ENCODE assay signal across 8 cellular contexts in genomic region chr1:96721382-96722160, GRCh38. TPM values are rescaled to one million over a fixed set of nuclear protein-coding genes. Genes with fewer than 3 reads are reported as not detected.
DNase-seq lines count a peak whose midpoint lies in the region; ATAC-seq and TF ChIP-seq lines count a peak whose summit lies in the region.

TSS of gene PTBP2 (plus strand) at chr1:96721784. CDS start at chr1:96721865, 81 bp downstream.

- TF ChIP-seq POLR2A in gastroesophageal sphincter (IDR thresholded peaks at IDR 0.05): peak; percentile 23 to 25

- DNase-seq in GF-D8 (lab: John Stamatoyannopoulos, UW) (peak; percentile 32), H9 (peak; percentile 84), SK-MEL-5 (ENCODE audit: low read depth, low spot score) (peak; percentile 76), substantia nigra (lab: John Stamatoyannopoulos, UW) (peak in 47 of 49 donors; percentile 20 to 98 (median 80))
- DNase-seq in activated naive CD4-positive, alpha-beta T cell treated with Interleukin-2 at 50 U/mL for 16 hours: peak; percentile 86

- H3K4me1 ChIP-seq in H9 (ENCODE audit: insufficient read depth, low read length): peaks cover 4% of the 10 kb centered on the region; the same call in 1 of the 2 replicates
- peaks cover 18% of the 10 kb centered on the region for H3K4me1 ChIP-seq in Loucy (ENCODE audit: insufficient read depth, low read length, poor library complexity, severe bottlenecking)
- peaks cover 0 to 32% (median 4%) of the 10 kb centered on the region in 3 donors for H3K4me1 ChIP-seq in gastroesophageal sphincter
- H3K4me1 ChIP-seq in neutrophil (ENCODE audit: control insufficient read depth in 1 of 2, insufficient read depth in 1 of 2, low read depth in 1 of 2, low read length in 1 of 2): peaks cover 21 to 25% of the 10 kb centered on the region in 2 experiments

- no peak for TF ChIP-seq EP300 in gastroesophageal sphincter (IDR thresholded peaks at IDR 0.05)

- no peak within 1 kb of the TSS for H3T11ph ChIP-seq in H9 (ENCODE audit: low read length)

- peak within 1 kb of the TSS; percentile 99 for H4K8ac ChIP-seq in H9 (replicated peaks; ENCODE audit: insufficient read length, low read depth, low read length)

- no peak within 1 kb of the TSS for H3K23ac ChIP-seq in H9 (ENCODE audit: insufficient read length, low read depth, low read length)

- H2AK5ac ChIP-seq in H9 (ENCODE audit: insufficient read length, low read length): peak within 1 kb of the TSS; percentile 99

- H3K4me3 Mint-ChIP-seq in H9: peak within 1 kb of the TSS; percentile 91 to 97

- H3K79me1 ChIP-seq in H9 (ENCODE audit: insufficient read depth, low read depth, low read length, poor library complexity, severe bottlenecking): peaks cover 3% of the 10 kb centered on the region

- peak within 1 kb of the TSS; percentile 97 for H2BK5ac ChIP-seq in H9 (ENCODE audit: insufficient read length, low read length)

- peaks cover 2 to 3% of the 10 kb centered on the region in 2 experiments; a peak in 3 of 5 replicates for H3K9me3 Mint-ChIP-seq in H9

- peak within 1 kb of the TSS; percentile 97 to 99 (median 99) for H3K27ac Mint-ChIP-seq in H9

- H3K79me2 ChIP-seq in H9 (ENCODE audit: insufficient read depth, low read length) (peaks cover 24% of the 10 kb centered on the region), Loucy (ENCODE audit: insufficient read depth, low read length) (peaks cover 50% of the 10 kb centered on the region)

- H3K36me3 Mint-ChIP-seq in H9 (ENCODE audit: insufficient read depth in 1 of 3, low read depth in 3 of 3): peaks cover 27 to 39% (median 33%) of the 10 kb centered on the region in 3 experiments

- H2AFZ ChIP-seq in H9 (ENCODE audit: low read length): no peak within 1 kb of the TSS
- peak within 1 kb of the TSS; percentile 99 for H2AFZ ChIP-seq in Loucy (ENCODE audit: low read length)

- H3K9me3 ChIP-seq in H9 (ENCODE audit: control insufficient read depth, low read depth, low read length) (no peaks in the 10 kb centered on the region), Loucy (ENCODE audit: insufficient read depth, low read depth, low read length) (no peaks in the 10 kb centered on the region), gastroesophageal sphincter (no peaks in the 10 kb centered on the region), neutrophil (no peaks in the 10 kb centered on the region)

- peak; percentile 93 for ATAC-seq in gastroesophageal sphincter

- H3K9me2 ChIP-seq in Loucy (replicated peaks; ENCODE audit: low read depth, low read length): no peaks in the 10 kb centered on the region

- H3K14ac ChIP-seq in H9 (ENCODE audit: insufficient read depth, low read length): peak within 1 kb of the TSS; percentile 99

- in situ Hi-C loops in SK-MEL-5 (cut with HindIII; ENCODE audit: low pct_unique_long_range_greater_than_20kb, low sequenced_read_pairs): no loop called here

- H3K4ac ChIP-seq in H9 (ENCODE audit: low read depth, low read length): peak within 1 kb of the TSS; percentile 63; the same call in 1 of the 2 replicates

- H2BK20ac ChIP-seq in H9 (ENCODE audit: low read depth, low read length, poor library complexity, severe bottlenecking): no peak within 1 kb of the TSS

- WGBS in H9 (ENCODE audit: extremely low coverage, insufficient read length, low lambda C conversion rate): no CpG with 5 or more reads among the region's 77 CpGs
- WGBS in gastroesophageal sphincter (ENCODE audit: low coverage in 1 of 2), 2 donors: 2% methylated on average over 10 of the region's 77 CpGs; no CpG with 5 or more reads in 1 of the 2 donors

- H3F3A ChIP-seq in Loucy (ENCODE audit: low read depth): no peaks in the 10 kb centered on the region

- peak within 1 kb of the TSS; percentile 94 for H2BK12ac ChIP-seq in H9 (ENCODE audit: insufficient read length, low read depth, low read length)

- peak within 1 kb of the TSS; percentile 91 for H3K18ac ChIP-seq in H9 (ENCODE audit: insufficient read length, low read depth, low read length)

- H3K36me3 ChIP-seq in Loucy (ENCODE audit: insufficient read depth, low read length): 0 out of 2 replicates have a peak, but pooled peaks cover 3% of the 10 kb centered on the region
- peaks cover 0 to 10% of the 10 kb centered on the region in 2 donors for H3K36me3 ChIP-seq in gastroesophageal sphincter
- no peaks in the 10 kb centered on the region for H3K36me3 ChIP-seq in neutrophil

- H3K23me2 ChIP-seq in H9 (ENCODE audit: insufficient read length, low read depth, low read length, poor library complexity, severe bottlenecking): peaks cover 10% of the 10 kb centered on the region

- H3K4me3 ChIP-seq in Loucy (ENCODE audit: low read length, poor library complexity, severe bottlenecking) (peak within 1 kb of the TSS; percentile 100), gastroesophageal sphincter (peak within 1 kb of the TSS; percentile 88 to 95), neutrophil (ENCODE audit: low read depth in 1 of 2, low read length in 1 of 2) (peak within 1 kb of the TSS; percentile 83 to 91)

- H3K27me3 ChIP-seq in H9 (ENCODE audit: insufficient read depth, low read length): no peaks in the 10 kb centered on the region
- H3K27me3 ChIP-seq in Loucy (ENCODE audit: insufficient read depth, low read length, poor library complexity, severe bottlenecking): peaks cover 4% of the 10 kb centered on the region
- H3K27me3 ChIP-seq in gastroesophageal sphincter: no peaks in the 10 kb centered on the region
- H3K27me3 ChIP-seq in neutrophil: no peaks in the 10 kb centered on the region

- no peaks in the 10 kb centered on the region for H3K27me3 Mint-ChIP-seq in H9 (ENCODE audit: low read depth)

- H4K91ac ChIP-seq in H9 (ENCODE audit: insufficient read length, low read depth, low read length): peak within 1 kb of the TSS; percentile 97

- H4K20me1 ChIP-seq in H9 (ENCODE audit: control insufficient read depth, insufficient read depth, insufficient read length): no peaks in the 10 kb centered on the region
- H4K20me1 ChIP-seq in Loucy (ENCODE audit: insufficient read depth, low read length, poor library complexity, severe bottlenecking): peaks cover 40% of the 10 kb centered on the region

- H3K27ac ChIP-seq in H9 (ENCODE audit: insufficient read length, low read depth, low read length): peak within 1 kb of the TSS; percentile 83
- H3K27ac ChIP-seq in gastroesophageal sphincter: peak within 1 kb of the TSS; percentile 92 to 97 (median 96)
- H3K27ac ChIP-seq in neutrophil: peak within 1 kb of the TSS; percentile 87
- peak within 1 kb of the TSS; percentile 100 for H3K27ac ChIP-seq in substantia nigra (ENCODE audit: low read depth, low read length, poor library complexity, severe bottlenecking)

- H3K9ac ChIP-seq in H9 (ENCODE audit: extremely low read depth, insufficient read length, low read length) (peak within 1 kb of the TSS; percentile 98), Loucy (ENCODE audit: low read depth, low read length, poor library complexity, severe bottlenecking) (peak within 1 kb of the TSS; percentile 98)

- TF ChIP-seq CTCF in H9 (conservative IDR thresholded peaks at IDR 0.05): no peak
- no peak for TF ChIP-seq CTCF in Loucy (conservative IDR thresholded peaks at IDR 0.05; ENCODE audit: low read length)
- peak in 3 of 4 experiments; percentile 6 to 31 (median 16) for TF ChIP-seq CTCF in gastroesophageal sphincter (IDR thresholded peaks at IDR 0.05)
- no peak for TF ChIP-seq CTCF in neutrophil (IDR thresholded peaks at IDR 0.05)

- H3K4me2 ChIP-seq in H9 (ENCODE audit: insufficient read depth, insufficient read length, low read length) (peak within 1 kb of the TSS; percentile 100), Loucy (ENCODE audit: low read depth, low read length, poor library complexity, severe bottlenecking) (peak within 1 kb of the TSS; percentile 97)

- peaks cover 25 to 29% of the 10 kb centered on the region in 2 experiments for H3K4me1 Mint-ChIP-seq in H9

- H2BK15ac ChIP-seq in H9 (ENCODE audit: low read depth, low read length): no peak within 1 kb of the TSS

- peak within 1 kb of the TSS; percentile 99 for H4K5ac ChIP-seq in H9 (ENCODE audit: insufficient read length, low read depth, low read length)

- H3K56ac ChIP-seq in H9 (ENCODE audit: insufficient read length, low read depth, low read length): peak within 1 kb of the TSS; percentile 96

- peak within 1 kb of the TSS; percentile 74 for H2BK120ac ChIP-seq in H9 (ENCODE audit: low read depth, low read length, poor library complexity, severe bottlenecking)

RNA-seq across cellular contexts. Expression of gene PTBP2, which starts in this region (rescaled TPM):
- total RNA-seq in H9 (2021): 67.4 and 75.4 TPM in 2 replicates
- total RNA-seq in SK-MEL-5 (2014; rRNA removed; shearing (Covaris generic)): 17.7 and 18.4 TPM in 2 replicates
- 6.8 and 8.8 TPM in 2 replicates for polyA plus RNA-seq in SK-MEL-5 (2015; cell fraction: cytosol; rRNA removed)
- polyA plus RNA-seq in SK-MEL-5 (2015; cell fraction: nucleus; rRNA removed): 82.0 and 169 TPM in 2 replicates
- 100 to 1,000 TPM; 117 to 161 (median 121) TPM for total RNA-seq in gastroesophageal sphincter

Comparison
In these comparisons a context has a peak if more than half of its experiments do, and no peak if none do; other contexts are left out.
1. Peak in every context shown above with its lines: DNase-seq, ATAC-seq, H3K4me3 ChIP-seq and H3K27ac ChIP-seq.
2. DNase-seq: peak in every context shown above with its lines; median percentile 86 in activated naive CD4-positive, alpha-beta T cell treated with Interleukin-2 at 50 U/mL for 16 hours; 84 in H9; 80 in substantia nigra; 76 in SK-MEL-5; 32 in GF-D8.
3. CTCF ChIP-seq: peak in gastroesophageal sphincter (3 of 4); none in H9 (single experiment), Loucy (single experiment) and neutrophil (single experiment).